8 cellular contexts compared by ENCODE assay signal in the genomic region with DNA sequence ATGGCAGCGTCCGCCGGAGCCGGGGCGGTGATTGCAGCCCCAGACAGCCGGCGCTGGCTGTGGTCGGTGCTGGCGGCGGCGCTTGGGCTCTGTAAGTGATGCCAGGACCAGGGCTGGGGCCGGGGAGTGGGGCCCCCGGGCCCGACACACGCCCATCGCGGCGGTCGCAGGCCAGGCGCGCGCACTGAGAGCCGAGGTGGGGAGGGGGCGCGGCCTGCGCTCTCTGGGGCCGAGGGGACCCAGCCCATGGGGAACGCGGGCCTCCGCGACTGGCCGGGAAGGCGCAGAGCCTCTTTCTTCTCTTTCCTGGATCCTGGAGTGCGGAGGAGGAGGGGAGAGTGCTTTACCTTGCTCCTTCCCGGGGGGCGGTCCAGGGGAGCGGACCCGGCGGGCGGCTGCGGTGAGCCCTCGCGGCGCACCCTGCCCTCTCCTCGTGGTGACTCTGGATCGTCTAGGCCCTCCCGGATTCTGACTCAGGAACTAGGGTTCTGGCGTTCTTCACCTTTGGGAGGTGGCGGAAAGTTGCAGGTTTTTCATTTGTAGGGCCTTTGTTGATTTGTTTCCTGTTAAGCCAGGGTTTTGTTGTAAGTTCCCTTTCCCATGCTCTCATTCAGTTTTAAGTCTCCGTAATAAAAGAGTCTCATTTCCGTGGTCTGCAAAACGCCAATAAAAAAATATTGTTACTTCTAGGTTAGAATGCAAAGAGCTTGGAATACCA. TPM values are rescaled to one million over a fixed set of nuclear protein-coding genes. Genes with fewer than 3 reads are reported as not detected.
A peak's percentile ranks its signal among the peaks of the same experiment; 100 is the strongest.
DNase-seq lines count a peak whose midpoint lies in the region; ATAC-seq and TF ChIP-seq lines count a peak whose summit lies in the region.

No MANE protein-coding gene starts in this region.

- H3K27ac Mint-ChIP-seq in activated naive CD4-positive, alpha-beta T cell treated with anti-CD3 and anti-CD28 coated beads, Interleukin-2, amount 50 U/mL, for 72 hours: peak overlapping the region in 1 of 2 donors; percentile 89

- peak; percentile 38 for ATAC-seq in GM18517 (IDR thresholded peaks at IDR 0.05; ENCODE audit: unreplicated experiment)
- ATAC-seq in HG03039 (IDR thresholded peaks at IDR 0.05; ENCODE audit: unreplicated experiment): peak; percentile 28
- peak; percentile 59 to 64 for ATAC-seq in activated naive CD4-positive, alpha-beta T cell treated with anti-CD3 and anti-CD28 coated beads, Interleukin-2, amount 50 U/mL, for 72 hours

- no peaks in the 10 kb centered on the region for H3K36me3 ChIP-seq in left ventricle myocardium inferior

- CTCF ChIA-PET in AG04450 (lab: Charles Lee): interaction anchor here (0.7 to 1.7 kb wide), 3 partner anchors 27 to 362 kb away, joined by 3 to 8 read pairs (median 4); no protein-coding TSS in a partner anchor

- DNase-seq in AG04450 (ENCODE audit: low read depth, low spot score): no peak
- peak; percentile 77 to 96 for DNase-seq in NCI-H526 (lab: John Stamatoyannopoulos, UW)
- DNase-seq in activated naive CD4-positive, alpha-beta T cell treated with anti-CD3 and anti-CD28 coated beads, Interleukin-2, amount 50 U/mL, for 72 hours (ENCODE audit: low spot score in 2 of 2): peak; percentile 40 to 62
- DNase-seq in left ventricle myocardium inferior: no peak
- DNase-seq in posterior vena cava (ENCODE audit: low spot score): peak; percentile 86
- no peak for DNase-seq in NCI-H1436 treated with DMSO at 0.1 percent for 48 hours (lab: John Stamatoyannopoulos, UW)

- H3K4me1 ChIP-seq in left ventricle myocardium inferior: peaks cover 64% of the 10 kb centered on the region

- intact Hi-C loops in left ventricle myocardium inferior (cut with micrococcal nuclease) (loop anchor here (10.0 kb wide), 1 partner anchor 62 kb away; no protein-coding TSS in a partner anchor), posterior vena cava (cut with DNase I) (loop anchor here (5.0 kb wide), 1 partner anchor 75 kb away; no protein-coding TSS in a partner anchor)

- H3K36me3 Mint-ChIP-seq in activated naive CD4-positive, alpha-beta T cell treated with anti-CD3 and anti-CD28 coated beads, Interleukin-2, amount 50 U/mL, for 72 hours: peaks cover 10 to 13% of the 10 kb centered on the region in 2 donors

- H3K27ac ChIP-seq in AG04450 (ENCODE audit: low read depth, low read length): no peak overlapping the region
- H3K27ac ChIP-seq in left ventricle myocardium inferior (replicated peaks): peak overlapping the region; percentile 89

- POLR2A ChIA-PET in AG04450 (lab: Yijun Ruan, JAX): interaction anchor here (1.0 to 1.5 kb wide), 3 partner anchors 69 to 214 kb away, joined by 3 to 15 read pairs (median 5); a partner anchor contains a TSS

- H3K9me3 ChIP-seq in AG04450 (ENCODE audit: control insufficient read depth, insufficient read depth, low read length) (no peaks in the 10 kb centered on the region; the same call in 1 of the 2 replicates), left ventricle myocardium inferior (replicated peaks) (no peaks in the 10 kb centered on the region)

- H3K9me3 Mint-ChIP-seq in activated naive CD4-positive, alpha-beta T cell treated with anti-CD3 and anti-CD28 coated beads, Interleukin-2, amount 50 U/mL, for 72 hours: no peaks in the 10 kb centered on the region

- H3K4me3 ChIP-seq in AG04450 (ENCODE audit: low read depth, low read length) (peak overlapping the region; percentile 80), left ventricle myocardium inferior (peak overlapping the region; percentile 96)

- H3K27me3 ChIP-seq in AG04450 (ENCODE audit: control insufficient read depth, insufficient read depth, low read length) (no peaks in the 10 kb centered on the region), left ventricle myocardium inferior (ENCODE audit: low read depth) (no peaks in the 10 kb centered on the region)

- TF ChIP-seq CTCF in AG04450 (IDR thresholded peaks at IDR 0.05; ENCODE audit: low read depth, low read length) (no peak), left ventricle myocardium inferior (IDR thresholded peaks at IDR 0.05; ENCODE audit: borderline replicate concordance) (no peak)

RNA-seq across cellular contexts. Expression of a gene that starts 0.5 kb away (rescaled TPM):
- 144 and 198 TPM in 2 replicates for polyA plus RNA-seq in AG04450 (2011; rRNA removed)
- polyA minus RNA-seq in AG04450 (2011; rRNA and poly(A)+ RNA removed): 82.1 and 111 TPM in 2 replicates
- total RNA-seq in activated naive CD4-positive, alpha-beta T cell treated with anti-CD3 and anti-CD28 coated beads, Interleukin-2, amount 50 U/mL, for 72 hours: 10 to 100 TPM; 26.8 to 33.0 TPM
- total RNA-seq in left ventricle myocardium inferior: 28.9 TPM
- 100 to 1,000 TPM; 120 to 146 TPM for total RNA-seq in posterior vena cava

Comparison
In these comparisons a context has a peak if more than half of its experiments do, and no peak if none do; other contexts are left out.
1. DNase-seq: peak in NCI-H526 (2 of 2), activated naive CD4-positive, alpha-beta T cell treated with anti-CD3 and anti-CD28 coated beads, Interleukin-2, amount 50 U/mL, for 72 hours (2 of 2) and posterior vena cava (single experiment); none in AG04450 (single experiment), left ventricle myocardium inferior (single experiment) and NCI-H1436 treated with DMSO at 0.1 percent for 48 hours (single experiment).
2. Peak in every context shown above with its lines, with median percentiles within 50 percentile points of each other: ATAC-seq.